15 cellular contexts compared by ENCODE assay signal in the genomic region with DNA sequence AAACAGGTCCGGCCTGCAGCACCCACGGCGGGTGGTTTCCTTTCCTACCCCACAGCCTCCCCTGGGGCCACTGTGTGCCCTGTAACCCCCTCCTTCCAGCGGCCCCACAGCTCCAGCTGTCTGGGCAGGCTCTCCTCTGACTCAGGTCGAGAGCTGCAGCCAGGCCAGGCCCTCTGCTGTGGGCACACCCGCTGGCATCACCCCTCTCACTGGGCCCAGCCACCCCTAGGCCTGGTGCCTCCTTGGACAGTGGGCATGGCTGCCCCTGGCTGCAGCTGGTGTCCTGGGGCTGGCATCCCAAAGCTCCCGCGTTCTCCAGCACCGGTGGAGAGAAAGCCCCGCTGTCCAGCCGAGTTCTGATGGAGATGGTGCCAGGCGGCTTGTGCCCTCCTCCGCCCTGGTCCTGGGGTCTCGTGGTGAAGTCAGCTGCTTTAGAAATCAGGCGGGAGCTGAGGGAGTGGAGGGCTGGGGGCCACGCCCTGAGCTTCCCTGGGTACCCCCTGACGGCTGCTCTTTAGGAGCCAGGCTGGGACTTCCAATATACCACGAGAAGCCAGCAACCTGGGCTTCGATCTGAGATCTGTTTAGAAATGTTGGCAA.
A peak's percentile ranks its signal among the peaks of the same experiment; 100 is the strongest.
DNase-seq lines count a peak whose midpoint lies in the region; ATAC-seq and TF ChIP-seq lines count a peak whose summit lies in the region.
"Had no signal": no experiment of that assay in that cellular context is flagged by ENCODE, and none has a peak within 500 bp of the region (broad histone marks: within the 10 kb centered on the region; RNA-seq: fewer than 3 reads in every experiment).

No MANE protein-coding gene starts in this region.

- H3K9me3 ChIP-seq in heart left ventricle (peaks cover 0 to 3% (median 0%) of the 10 kb centered on the region in 12 donors), lower lobe of right lung (no peaks in the 10 kb centered on the region), upper lobe of left lung (no peaks in the 10 kb centered on the region), SJCRH30 (replicated peaks) (no peaks in the 10 kb centered on the region; the same call in 1 of the 2 replicates)

- no peak for TF ChIP-seq EP300 in upper lobe of left lung (IDR thresholded peaks at IDR 0.05)

- peaks cover 10% of the 10 kb centered on the region for H3K27me3 Mint-ChIP-seq in activated CD8-positive, alpha-beta memory T cell treated with anti-CD3 and anti-CD28 coated beads, Interleukin-2, amount 10 ng/mL, durations not matched to agents 7 days and 5 days

- no peak overlapping the region for H3K27ac ChIP-seq in heart left ventricle
- H3K27ac ChIP-seq in lower lobe of right lung, result no peak overlapping the region
- no peak overlapping the region for H3K27ac ChIP-seq in upper lobe of left lung
- no peak overlapping the region for H3K27ac ChIP-seq in SJCRH30
- H3K27ac ChIP-seq: C4-2B, HL-60 had no signal

- TF ChIP-seq CTCF in heart left ventricle (IDR thresholded peaks at IDR 0.05) (no peak), lower lobe of right lung (IDR thresholded peaks at IDR 0.05) (no peak), upper lobe of left lung (IDR thresholded peaks at IDR 0.05) (no peak)

- H3K4me3 ChIP-seq in heart left ventricle (no peak overlapping the region), lower lobe of right lung (no peak overlapping the region), upper lobe of left lung (no peak overlapping the region), SJCRH30 (no peak overlapping the region)

- H3K27me3 ChIP-seq in heart left ventricle (peaks cover 0 to 3% (median 0%) of the 10 kb centered on the region in 9 donors), lower lobe of right lung (ENCODE audit: low read depth) (peaks cover 4% of the 10 kb centered on the region), upper lobe of left lung (no peaks in the 10 kb centered on the region), SJCRH30 (no peaks in the 10 kb centered on the region)

- no peaks in the 10 kb centered on the region for H3K4me1 ChIP-seq in heart left ventricle
- no peaks in the 10 kb centered on the region for H3K4me1 ChIP-seq in lower lobe of right lung
- H3K4me1 ChIP-seq in upper lobe of left lung, result no peaks in the 10 kb centered on the region
- H3K4me1 ChIP-seq in SJCRH30, result peaks cover 13% of the 10 kb centered on the region

- no peak overlapping the region for H3K27ac Mint-ChIP-seq in activated CD8-positive, alpha-beta memory T cell treated with anti-CD3 and anti-CD28 coated beads, Interleukin-2, amount 10 ng/mL, durations not matched to agents 7 days and 5 days

- peaks cover 2% of the 10 kb centered on the region for H3K36me3 Mint-ChIP-seq in activated CD8-positive, alpha-beta memory T cell treated with anti-CD3 and anti-CD28 coated beads, Interleukin-2, amount 10 ng/mL, durations not matched to agents 7 days and 5 days

- 85 to 91% (median 87%) methylated on average over 19 of the region's 19 CpGs for WGBS in heart left ventricle, 4 donors
- WGBS in upper lobe of left lung, 2 donors, result 87 to 88% methylated on average over 6 to 19 of the region's 19 CpGs

- CTCF ChIA-PET in activated CD8-positive, alpha-beta memory T cell treated with anti-CD3 and anti-CD28 coated beads, Interleukin-2, amount 10 ng/mL, durations not matched to agents 7 days and 5 days (lab: Charles Lee), result no interaction called here

- no peaks in the 10 kb centered on the region for H3K4me1 Mint-ChIP-seq in activated CD8-positive, alpha-beta memory T cell treated with anti-CD3 and anti-CD28 coated beads, Interleukin-2, amount 10 ng/mL, durations not matched to agents 7 days and 5 days

- no peak for TF ChIP-seq POLR2A in heart left ventricle (IDR thresholded peaks at IDR 0.05)
- no peak for TF ChIP-seq POLR2A in upper lobe of left lung (IDR thresholded peaks at IDR 0.05)

- ATAC-seq in heart left ventricle (no peak), lower lobe of right lung (no peak), upper lobe of left lung (ENCODE audit: low FRiP score in 2 of 2) (peak in 1 of 2 donors; percentile 5)
- no peak for ATAC-seq in activated CD8-positive, alpha-beta memory T cell treated with anti-CD3 and anti-CD28 coated beads, Interleukin-2, amount 10 ng/mL, durations not matched to agents 7 days and 5 days
- ATAC-seq: Panc1 had no signal

- H3K9me3 Mint-ChIP-seq in activated CD8-positive, alpha-beta memory T cell treated with anti-CD3 and anti-CD28 coated beads, Interleukin-2, amount 10 ng/mL, durations not matched to agents 7 days and 5 days (ENCODE audit: low read depth), result peaks cover 2% of the 10 kb centered on the region

- no peaks in the 10 kb centered on the region for H3K36me3 ChIP-seq in heart left ventricle
- H3K36me3 ChIP-seq in lower lobe of right lung, result no peaks in the 10 kb centered on the region
- H3K36me3 ChIP-seq in upper lobe of left lung, result no peaks in the 10 kb centered on the region
- H3K36me3 ChIP-seq in SJCRH30, result peaks cover 3% of the 10 kb centered on the region; the same call in 1 of the 2 replicates

- intact Hi-C loops in cardiac septum (cut with DNase I), result no loop called here
- intact Hi-C loops in heart left ventricle (cut with DNase I), result no loop called here
- intact Hi-C loops in lower lobe of right lung (cut with DNase I), result no loop called here

- DNase-seq in cardiac septum (ENCODE audit: low spot score) (peak; percentile 61), heart left ventricle (no peak), lower lobe of right lung (peak; percentile 39), upper lobe of left lung (peak; percentile 18 to 54), SJCRH30 (no peak), DMS153 (lab: John Stamatoyannopoulos, UW) (no peak), glomerular visceral epithelial cell (ENCODE audit: extremely low spot score) (no peak)
- DNase-seq in activated CD8-positive, alpha-beta memory T cell treated with anti-CD3 and anti-CD28 coated beads, Interleukin-2, amount 10 ng/mL, durations not matched to agents 7 days and 5 days, result peak; percentile 33
- DNase-seq: DND-41, IMR-90, NCI-H1092, NCI-H2081 treated with DMSO at 0.1 percent for 48 hours had no signal

- no peak overlapping the region for H3K4me3 Mint-ChIP-seq in activated CD8-positive, alpha-beta memory T cell treated with anti-CD3 and anti-CD28 coated beads, Interleukin-2, amount 10 ng/mL, durations not matched to agents 7 days and 5 days

Comparison
In these comparisons a context has a peak if more than half of its experiments do, and no peak if none do; other contexts are left out.
1. DNase-seq: peak in cardiac septum (single experiment), activated CD8-positive, alpha-beta memory T cell treated with anti-CD3 and anti-CD28 coated beads, Interleukin-2, amount 10 ng/mL, durations not matched to agents 7 days and 5 days (single experiment), lower lobe of right lung (single experiment) and upper lobe of left lung (2 of 2); none in heart left ventricle (0 of 5), SJCRH30 (0 of 2), DMS153 (single experiment) and glomerular visceral epithelial cell (single experiment).